In genomic region chr9:127172066-127172707, GRCh38 we compare ENCODE assay signal across 1 cellular context.
TF ChIP-seq lines count a peak whose summit lies in the region.

No MANE protein-coding gene starts in this region.

TF ChIP-seq in IMR-90, 13 proteins besides CTCF, POLR2A, EP300 and RAD21:
- TF ChIP-seq ELK1 (IDR thresholded peaks at IDR 0.05; ENCODE audit: borderline replicate concordance, low read depth, low read length) (no peak), SMC3 (IDR thresholded peaks at IDR 0.05; ENCODE audit: low read depth, low read length) (no peak), CEBPB (IDR thresholded peaks at IDR 0.05; ENCODE audit: low read depth, low read length) (peak; percentile 18; the same call in 1 of the 2 replicates)
